Comparison of ENCODE assay signal across 9 cellular contexts in genomic region chr2:240437181-240437860, GRCh38. TPM values are rescaled to one million over a fixed set of nuclear protein-coding genes. Genes with fewer than 3 reads are reported as not detected.
DNase-seq lines count a peak whose midpoint lies in the region; ATAC-seq and TF ChIP-seq lines count a peak whose summit lies in the region.
"Had no signal": no experiment of that assay in that cellular context is flagged by ENCODE, and none has a peak within 500 bp of the region (broad histone marks: within the 10 kb centered on the region; RNA-seq: fewer than 3 reads in every experiment).

No MANE protein-coding gene starts in this region.

- no peaks in the 10 kb centered on the region for H3K27me3 ChIP-seq in Caco-2 (replicated peaks; ENCODE audit: control insufficient read depth, insufficient read depth, low read length)
- no peaks in the 10 kb centered on the region for H3K27me3 ChIP-seq in WERI-Rb-1 (ENCODE audit: insufficient read depth, low read depth, severe bottlenecking)
- H3K27me3 ChIP-seq in rectal smooth muscle tissue (ENCODE audit: control insufficient read depth, insufficient read depth, low read length): no peaks in the 10 kb centered on the region

- no TSS peak for BruUV-seq in Caco-2 (replicated peaks; lab: Mats Ljungman, UMichigan)

- intact Hi-C loops in Caco-2 (cut with micrococcal nuclease; ENCODE audit: unreplicated experiment): loop anchor here (5.0 kb wide), 2 partner anchors 180 to 285 kb away; no protein-coding TSS in a partner anchor
- intact Hi-C loops in cardiac septum (cut with DNase I): loop anchor here (2.0 to 5.0 kb wide), 3 partner anchors 141 to 285 kb away; no protein-coding TSS in a partner anchor

- DNase-seq in Caco-2: no peak
- peak; percentile 6 for DNase-seq in WERI-Rb-1
- DNase-seq in cardiac septum (ENCODE audit: low spot score): peak; percentile 51
- DNase-seq in NCI-H2081 (lab: John Stamatoyannopoulos, UW): no peak
- DNase-seq in RPMI8226: no peak
- no peak for DNase-seq in NCI-H128 (lab: John Stamatoyannopoulos, UW; ENCODE audit: unreplicated experiment)
- DNase-seq: NCI-H2081 treated with DMSO at 0.1 percent for 48 hours had no signal

- CTCF ChIA-PET in Caco-2 (lab: Charles Lee): interaction anchor here (0.7 kb wide), 1 partner anchor 376 kb away, joined by 3 read pairs; no protein-coding TSS in a partner anchor

- POLR2A ChIA-PET in Caco-2 (lab: Charles Lee): no interaction called here

- no peak overlapping the region for H3K27ac ChIP-seq in WERI-Rb-1
- H3K27ac ChIP-seq in rectal smooth muscle tissue (ENCODE audit: low read depth, low read length): no peak overlapping the region

- H3K36me3 Mint-ChIP-seq in Caco-2 (ENCODE audit: insufficient read depth, unreplicated experiment): no peaks in the 10 kb centered on the region

- H3K4me1 ChIP-seq in Caco-2 (peaks cover 9% of the 10 kb centered on the region; the same call in 1 of the 2 replicates), rectal smooth muscle tissue (ENCODE audit: control insufficient read depth, insufficient read depth, low read length) (peaks cover 18% of the 10 kb centered on the region)

- H3K27me3 Mint-ChIP-seq in Caco-2 (ENCODE audit: insufficient read depth, unreplicated experiment): no peaks in the 10 kb centered on the region

- peak overlapping the region; percentile 64 for H3K4me3 ChIP-seq in Caco-2 (ENCODE audit: low read depth, low read length)
- no peak overlapping the region for H3K4me3 ChIP-seq in WERI-Rb-1 (ENCODE audit: low read depth, low read length)
- H3K4me3 ChIP-seq in rectal smooth muscle tissue (ENCODE audit: low read length): peak overlapping the region; percentile 68

- H3K36me3 ChIP-seq in Caco-2 (ENCODE audit: control insufficient read depth, insufficient read depth, low read length): no peaks in the 10 kb centered on the region
- H3K36me3 ChIP-seq in WERI-Rb-1: no peaks in the 10 kb centered on the region
- no peaks in the 10 kb centered on the region for H3K36me3 ChIP-seq in rectal smooth muscle tissue (ENCODE audit: control insufficient read depth, insufficient read depth, low read length)

- H3K9me3 ChIP-seq in Caco-2: no peaks in the 10 kb centered on the region
- no peaks in the 10 kb centered on the region for H3K9me3 ChIP-seq in WERI-Rb-1 (ENCODE audit: severe bottlenecking)

- peak overlapping the region; percentile 63 for H3K4me3 Mint-ChIP-seq in Caco-2 (ENCODE audit: unreplicated experiment)

- no peaks in the 10 kb centered on the region for H3K9me3 Mint-ChIP-seq in Caco-2 (ENCODE audit: unreplicated experiment)

- no peak overlapping the region for H3K27ac Mint-ChIP-seq in Caco-2 (ENCODE audit: unreplicated experiment)

- no peak for TF ChIP-seq CTCF in Caco-2 (IDR thresholded peaks at IDR 0.05; ENCODE audit: insufficient read depth in 1 of 2, low read depth in 1 of 2, low read length in 1 of 2, severe bottlenecking in 1 of 2, unreplicated experiment in 1 of 2)
- no peak for TF ChIP-seq CTCF in WERI-Rb-1 (IDR thresholded peaks at IDR 0.05; ENCODE audit: low read depth, low read length)

- ATAC-seq in HG03520 (IDR thresholded peaks at IDR 0.05; ENCODE audit: unreplicated experiment): no peak

- H3K9ac ChIP-seq in rectal smooth muscle tissue (ENCODE audit: low read length): no peak overlapping the region

- H3K4me1 Mint-ChIP-seq in Caco-2 (ENCODE audit: low read depth, unreplicated experiment): no peaks in the 10 kb centered on the region

RNA-seq across cellular contexts. Expression of gene GPC1, which starts 1.9 kb away (rescaled TPM):
- total RNA-seq in Caco-2 (2022) (39.9 and 45.2 TPM in 2 replicates), cardiac septum (291 TPM)

Comparison
In these comparisons a context has a peak if more than half of its experiments do, and no peak if none do; other contexts are left out.
1. DNase-seq: peak in WERI-Rb-1 (single experiment) and cardiac septum (single experiment); none in Caco-2 (0 of 2), NCI-H2081 (0 of 2), RPMI8226 (single experiment) and NCI-H128 (single experiment).